Comparison of ENCODE assay signal across 1 cellular context in the genomic region with DNA sequence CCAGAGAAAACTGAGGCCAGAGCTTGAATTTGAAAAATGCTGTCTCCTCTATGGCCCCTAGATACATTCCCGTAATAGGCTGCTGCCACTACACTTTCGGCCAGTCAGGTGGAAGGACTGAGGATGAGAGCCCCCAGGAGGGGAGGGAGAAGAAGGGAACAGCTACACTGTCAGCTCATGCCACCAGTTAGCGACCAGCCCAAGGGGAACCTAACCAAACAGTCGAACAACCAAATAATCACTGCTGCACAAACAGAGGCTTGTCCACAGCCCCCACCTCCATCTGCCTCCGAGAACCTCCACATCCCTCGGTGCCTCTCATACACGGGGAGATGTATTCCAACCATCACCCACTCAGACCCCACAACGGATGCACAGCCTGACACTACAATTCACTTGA.
TF ChIP-seq lines count a peak whose summit lies in the region.

No MANE protein-coding gene starts in this region.

TF ChIP-seq in SK-N-SH treated with all-trans-retinoic acid at 6 μM for 48 hours, 23 proteins besides CTCF, POLR2A, EP300 and RAD21 (continued from another document):
- TF ChIP-seq, protein P1, sequence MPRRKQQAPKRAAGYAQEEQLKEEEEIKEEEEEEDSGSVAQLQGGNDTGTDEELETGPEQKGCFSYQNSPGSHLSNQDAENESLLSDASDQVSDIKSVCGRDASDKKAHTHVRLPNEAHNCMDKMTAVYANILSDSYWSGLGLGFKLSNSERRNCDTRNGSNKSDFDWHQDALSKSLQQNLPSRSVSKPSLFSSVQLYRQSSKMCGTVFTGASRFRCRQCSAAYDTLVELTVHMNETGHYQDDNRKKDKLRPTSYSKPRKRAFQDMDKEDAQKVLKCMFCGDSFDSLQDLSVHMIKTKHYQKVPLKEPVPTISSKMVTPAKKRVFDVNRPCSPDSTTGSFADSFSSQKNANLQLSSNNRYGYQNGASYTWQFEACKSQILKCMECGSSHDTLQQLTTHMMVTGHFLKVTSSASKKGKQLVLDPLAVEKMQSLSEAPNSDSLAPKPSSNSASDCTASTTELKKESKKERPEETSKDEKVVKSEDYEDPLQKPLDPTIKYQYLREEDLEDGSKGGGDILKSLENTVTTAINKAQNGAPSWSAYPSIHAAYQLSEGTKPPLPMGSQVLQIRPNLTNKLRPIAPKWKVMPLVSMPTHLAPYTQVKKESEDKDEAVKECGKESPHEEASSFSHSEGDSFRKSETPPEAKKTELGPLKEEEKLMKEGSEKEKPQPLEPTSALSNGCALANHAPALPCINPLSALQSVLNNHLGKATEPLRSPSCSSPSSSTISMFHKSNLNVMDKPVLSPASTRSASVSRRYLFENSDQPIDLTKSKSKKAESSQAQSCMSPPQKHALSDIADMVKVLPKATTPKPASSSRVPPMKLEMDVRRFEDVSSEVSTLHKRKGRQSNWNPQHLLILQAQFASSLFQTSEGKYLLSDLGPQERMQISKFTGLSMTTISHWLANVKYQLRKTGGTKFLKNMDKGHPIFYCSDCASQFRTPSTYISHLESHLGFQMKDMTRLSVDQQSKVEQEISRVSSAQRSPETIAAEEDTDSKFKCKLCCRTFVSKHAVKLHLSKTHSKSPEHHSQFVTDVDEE (CRISPR knock-in tag; IDR thresholded peaks at IDR 0.05) = no peak
- TF ChIP-seq ESRRG (CRISPR knock-in tag; IDR thresholded peaks at IDR 0.05) = no peak
- TF ChIP-seq ZFP3 (CRISPR knock-in tag; IDR thresholded peaks at IDR 0.05) = no peak
- no peak for TF ChIP-seq ZNF70 (CRISPR knock-in tag; IDR thresholded peaks at IDR 0.05)
- TF ChIP-seq GLIS3 (CRISPR knock-in tag; IDR thresholded peaks at IDR 0.05) = no peak
- no peak for TF ChIP-seq RARB (CRISPR knock-in tag; IDR thresholded peaks at IDR 0.05)
- no peak for TF ChIP-seq SNAI2 (CRISPR knock-in tag; IDR thresholded peaks at IDR 0.05)
- TF ChIP-seq ZNF8 (CRISPR knock-in tag; IDR thresholded peaks at IDR 0.05) = no peak
- no peak for TF ChIP-seq ZFP30 (CRISPR knock-in tag; IDR thresholded peaks at IDR 0.05)
- TF ChIP-seq BACH2 (CRISPR knock-in tag; IDR thresholded peaks at IDR 0.05; ENCODE audit: borderline replicate concordance) = no peak
- TF ChIP-seq, protein P2, sequence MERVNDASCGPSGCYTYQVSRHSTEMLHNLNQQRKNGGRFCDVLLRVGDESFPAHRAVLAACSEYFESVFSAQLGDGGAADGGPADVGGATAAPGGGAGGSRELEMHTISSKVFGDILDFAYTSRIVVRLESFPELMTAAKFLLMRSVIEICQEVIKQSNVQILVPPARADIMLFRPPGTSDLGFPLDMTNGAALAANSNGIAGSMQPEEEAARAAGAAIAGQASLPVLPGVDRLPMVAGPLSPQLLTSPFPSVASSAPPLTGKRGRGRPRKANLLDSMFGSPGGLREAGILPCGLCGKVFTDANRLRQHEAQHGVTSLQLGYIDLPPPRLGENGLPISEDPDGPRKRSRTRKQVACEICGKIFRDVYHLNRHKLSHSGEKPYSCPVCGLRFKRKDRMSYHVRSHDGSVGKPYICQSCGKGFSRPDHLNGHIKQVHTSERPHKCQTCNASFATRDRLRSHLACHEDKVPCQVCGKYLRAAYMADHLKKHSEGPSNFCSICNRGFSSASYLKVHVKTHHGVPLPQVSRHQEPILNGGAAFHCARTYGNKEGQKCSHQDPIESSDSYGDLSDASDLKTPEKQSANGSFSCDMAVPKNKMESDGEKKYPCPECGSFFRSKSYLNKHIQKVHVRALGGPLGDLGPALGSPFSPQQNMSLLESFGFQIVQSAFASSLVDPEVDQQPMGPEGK (CRISPR knock-in tag; IDR thresholded peaks at IDR 0.05; ENCODE audit: borderline replicate concordance) = no peak
